In genomic region chrX:41468647-41469323, GRCh38 we compare ENCODE assay signal across 12 cellular contexts. TPM values are rescaled to one million over a fixed set of nuclear protein-coding genes. Genes with fewer than 3 reads are reported as not detected.
DNase-seq lines count a peak whose midpoint lies in the region; ATAC-seq and TF ChIP-seq lines count a peak whose summit lies in the region.
"Had no signal": no experiment of that assay in that cellular context is flagged by ENCODE, and none has a peak within 500 bp of the region (broad histone marks: within the 10 kb centered on the region; RNA-seq: fewer than 3 reads in every experiment).

No MANE protein-coding gene starts in this region.

- H3K9me3 Mint-ChIP-seq in activated T-helper 1 cell treated with anti-CD3 and anti-CD28 coated beads, Interleukin-12 subunit alpha, Interleukin-12 subunit beta, Interleukin-2, Interleukin-4 antibody, amounts not matched to agents 30 ng/mL and 10 ng/mL and 1 ng/mL, durations not matched to agents 14 hours and 24 hours and 36 hours: no peaks in the 10 kb centered on the region
- H3K9me3 Mint-ChIP-seq: activated CD4-positive, alpha-beta T cell treated with anti-CD3 and anti-CD28 coated beads, Interleukin-2, amount 10 ng/mL, durations not matched to agents 7 days and 5 days; activated naive CD8-positive, alpha-beta T cell treated with anti-CD3 and anti-CD28 coated beads, Interleukin-2, amount 50 U/mL, for 24 hours had no signal

- peaks cover 2% of the 10 kb centered on the region for H3K27me3 Mint-ChIP-seq in activated T-helper 1 cell treated with anti-CD3 and anti-CD28 coated beads, Interleukin-12 subunit alpha, Interleukin-12 subunit beta, Interleukin-2, Interleukin-4 antibody, amounts not matched to agents 30 ng/mL and 10 ng/mL and 1 ng/mL, durations not matched to agents 14 hours and 24 hours and 36 hours (ENCODE audit: insufficient read depth)
- H3K27me3 Mint-ChIP-seq: activated CD4-positive, alpha-beta T cell treated with anti-CD3 and anti-CD28 coated beads, Interleukin-2, amount 10 ng/mL, durations not matched to agents 7 days and 5 days; activated naive CD8-positive, alpha-beta T cell treated with anti-CD3 and anti-CD28 coated beads, Interleukin-2, amount 50 U/mL, for 24 hours had no signal

- H3K4me1 Mint-ChIP-seq in activated T-helper 1 cell treated with anti-CD3 and anti-CD28 coated beads, Interleukin-12 subunit alpha, Interleukin-12 subunit beta, Interleukin-2, Interleukin-4 antibody, amounts not matched to agents 30 ng/mL and 10 ng/mL and 1 ng/mL, durations not matched to agents 14 hours and 24 hours and 36 hours (ENCODE audit: low read depth): peaks cover 6% of the 10 kb centered on the region
- H3K4me1 Mint-ChIP-seq: activated naive CD8-positive, alpha-beta T cell treated with anti-CD3 and anti-CD28 coated beads, Interleukin-2, amount 50 U/mL, for 24 hours had no signal

- WGBS in heart right ventricle, 2 donors: 61 to 65% methylated on average over 3 of the region's 3 CpGs

- H3K27me3 ChIP-seq in heart right ventricle: no peaks in the 10 kb centered on the region
- H3K27me3 ChIP-seq in stomach smooth muscle (ENCODE audit: control insufficient read depth in 1 of 2, insufficient read depth in 2 of 2, low read length in 2 of 2): no peaks in the 10 kb centered on the region

- H3K36me3 Mint-ChIP-seq in activated T-helper 1 cell treated with anti-CD3 and anti-CD28 coated beads, Interleukin-12 subunit alpha, Interleukin-12 subunit beta, Interleukin-2, Interleukin-4 antibody, amounts not matched to agents 30 ng/mL and 10 ng/mL and 1 ng/mL, durations not matched to agents 14 hours and 24 hours and 36 hours (ENCODE audit: low read depth): no peaks in the 10 kb centered on the region

- no peaks in the 10 kb centered on the region for H3K36me3 ChIP-seq in heart right ventricle
- H3K36me3 ChIP-seq in stomach smooth muscle (ENCODE audit: control insufficient read depth in 2 of 2, insufficient read depth in 2 of 2, low read length in 2 of 2): no peaks in the 10 kb centered on the region

- H3K9ac ChIP-seq in stomach smooth muscle (ENCODE audit: low read length in 2 of 2): no peak overlapping the region

- intact Hi-C loops in heart right ventricle (cut with DNase I): no loop called here
- intact Hi-C loops in activated T-helper 1 cell treated with anti-CD3 and anti-CD28 coated beads, Interleukin-12 subunit alpha, Interleukin-12 subunit beta, Interleukin-2, Interleukin-4 antibody, amounts not matched to agents 30 ng/mL and 10 ng/mL and 1 ng/mL, durations not matched to agents 14 hours and 24 hours and 36 hours (cut with micrococcal nuclease): no loop called here

- H3K4me3 Mint-ChIP-seq in activated T-helper 1 cell treated with anti-CD3 and anti-CD28 coated beads, Interleukin-12 subunit alpha, Interleukin-12 subunit beta, Interleukin-2, Interleukin-4 antibody, amounts not matched to agents 30 ng/mL and 10 ng/mL and 1 ng/mL, durations not matched to agents 14 hours and 24 hours and 36 hours: no peak overlapping the region
- H3K4me3 Mint-ChIP-seq: activated CD4-positive, alpha-beta T cell treated with anti-CD3 and anti-CD28 coated beads, Interleukin-2, amount 10 ng/mL, durations not matched to agents 7 days and 5 days; activated naive CD8-positive, alpha-beta T cell treated with anti-CD3 and anti-CD28 coated beads, Interleukin-2, amount 50 U/mL, for 24 hours had no signal

- H3K27ac ChIP-seq in heart right ventricle (peak overlapping the region in 1 of 10 donors; percentile 18), stomach smooth muscle (ENCODE audit: low read length) (peak overlapping the region; percentile 37)
- H3K27ac ChIP-seq: 22Rv1, epithelial cell of prostate had no signal

- H3K4me1 ChIP-seq in heart right ventricle (peaks cover 0 to 5% (median 0%) of the 10 kb centered on the region in 9 donors), stomach smooth muscle (ENCODE audit: control insufficient read depth, insufficient read depth, low read length) (peaks cover 7% of the 10 kb centered on the region)

- ATAC-seq in heart right ventricle: peak in 7 of 8 donors; percentile 29 to 99 (median 82)
- ATAC-seq: activated naive CD8-positive, alpha-beta T cell treated with anti-CD3 and anti-CD28 coated beads, Interleukin-2, amount 50 U/mL, for 24 hours had no signal

- H3K9me3 ChIP-seq in heart right ventricle: no peaks in the 10 kb centered on the region
- H3K9me3 ChIP-seq in stomach smooth muscle (ENCODE audit: control insufficient read depth in 2 of 2, low read length in 2 of 2): no peaks in the 10 kb centered on the region

- no peak overlapping the region for H3K27ac Mint-ChIP-seq in activated T-helper 1 cell treated with anti-CD3 and anti-CD28 coated beads, Interleukin-12 subunit alpha, Interleukin-12 subunit beta, Interleukin-2, Interleukin-4 antibody, amounts not matched to agents 30 ng/mL and 10 ng/mL and 1 ng/mL, durations not matched to agents 14 hours and 24 hours and 36 hours
- H3K27ac Mint-ChIP-seq: activated CD4-positive, alpha-beta T cell treated with anti-CD3 and anti-CD28 coated beads, Interleukin-2, amount 10 ng/mL, durations not matched to agents 7 days and 5 days; activated naive CD8-positive, alpha-beta T cell treated with anti-CD3 and anti-CD28 coated beads, Interleukin-2, amount 50 U/mL, for 24 hours had no signal

- TF ChIP-seq CTCF in heart right ventricle (IDR thresholded peaks at IDR 0.05) (no peak), GM20000 (IDR thresholded peaks at IDR 0.05; ENCODE audit: extremely low read depth, missing control alignments) (no peak)

- no peak overlapping the region for H3K4me3 ChIP-seq in heart right ventricle
- no peak overlapping the region for H3K4me3 ChIP-seq in stomach smooth muscle (ENCODE audit: low read length in 2 of 2)

- DNase-seq in DMS 273 (lab: John Stamatoyannopoulos, UW; ENCODE audit: unreplicated experiment) (peak; percentile 25), DMS 273 treated with DMSO at 0.1 percent for 48 hours (lab: John Stamatoyannopoulos, UW) (no peak), RKO (ENCODE audit: low spot score) (peak; percentile 6), heart right ventricle (no peak), GM20000 (ENCODE audit: low spot score) (no peak), HUDEP-2 (lab: John Stamatoyannopoulos, UW; ENCODE audit: unreplicated experiment in 76 of 76) (no peak)
- no peak for DNase-seq in activated T-helper 1 cell treated with anti-CD3 and anti-CD28 coated beads, Interleukin-12 subunit alpha, Interleukin-12 subunit beta, Interleukin-2, Interleukin-4 antibody, amounts not matched to agents 30 ng/mL and 10 ng/mL and 1 ng/mL, durations not matched to agents 14 hours and 24 hours and 36 hours (ENCODE audit: low spot score)
- DNase-seq: activated CD4-positive, alpha-beta T cell treated with anti-CD3 and anti-CD28 coated beads, Interleukin-2, amount 10 ng/mL, durations not matched to agents 7 days and 5 days; activated naive CD8-positive, alpha-beta T cell treated with anti-CD3 and anti-CD28 coated beads, Interleukin-2, amount 50 U/mL, for 24 hours had no signal

RNA-seq across cellular contexts. Expression of gene NYX, which starts 21.6 kb away (rescaled TPM):
- total RNA-seq in heart right ventricle: not detected
- not detected for polyA plus RNA-seq in heart right ventricle
- not detected in 2 replicates for total RNA-seq in activated T-helper 1 cell treated with anti-CD3 and anti-CD28 coated beads, Interleukin-12 subunit alpha, Interleukin-12 subunit beta, Interleukin-2, Interleukin-4 antibody, amounts not matched to agents 30 ng/mL and 10 ng/mL and 1 ng/mL, durations not matched to agents 14 hours and 24 hours and 36 hours
- total RNA-seq: activated CD4-positive, alpha-beta T cell treated with anti-CD3 and anti-CD28 coated beads, Interleukin-2, amount 10 ng/mL, durations not matched to agents 7 days and 5 days had no signal

Comparison
In these comparisons a context has a peak if more than half of its experiments do, and no peak if none do; other contexts are left out.
1. DNase-seq: peak in DMS 273 (single experiment) and RKO (single experiment); none in DMS 273 treated with DMSO at 0.1 percent for 48 hours (single experiment), heart right ventricle (0 of 2), activated T-helper 1 cell treated with anti-CD3 and anti-CD28 coated beads, Interleukin-12 subunit alpha, Interleukin-12 subunit beta, Interleukin-2, Interleukin-4 antibody, amounts not matched to agents 30 ng/mL and 10 ng/mL and 1 ng/mL, durations not matched to agents 14 hours and 24 hours and 36 hours (single experiment), GM20000 (single experiment) and HUDEP-2 (0 of 76).